ENCODE assay signal across 8 cellular contexts in the genomic region with DNA sequence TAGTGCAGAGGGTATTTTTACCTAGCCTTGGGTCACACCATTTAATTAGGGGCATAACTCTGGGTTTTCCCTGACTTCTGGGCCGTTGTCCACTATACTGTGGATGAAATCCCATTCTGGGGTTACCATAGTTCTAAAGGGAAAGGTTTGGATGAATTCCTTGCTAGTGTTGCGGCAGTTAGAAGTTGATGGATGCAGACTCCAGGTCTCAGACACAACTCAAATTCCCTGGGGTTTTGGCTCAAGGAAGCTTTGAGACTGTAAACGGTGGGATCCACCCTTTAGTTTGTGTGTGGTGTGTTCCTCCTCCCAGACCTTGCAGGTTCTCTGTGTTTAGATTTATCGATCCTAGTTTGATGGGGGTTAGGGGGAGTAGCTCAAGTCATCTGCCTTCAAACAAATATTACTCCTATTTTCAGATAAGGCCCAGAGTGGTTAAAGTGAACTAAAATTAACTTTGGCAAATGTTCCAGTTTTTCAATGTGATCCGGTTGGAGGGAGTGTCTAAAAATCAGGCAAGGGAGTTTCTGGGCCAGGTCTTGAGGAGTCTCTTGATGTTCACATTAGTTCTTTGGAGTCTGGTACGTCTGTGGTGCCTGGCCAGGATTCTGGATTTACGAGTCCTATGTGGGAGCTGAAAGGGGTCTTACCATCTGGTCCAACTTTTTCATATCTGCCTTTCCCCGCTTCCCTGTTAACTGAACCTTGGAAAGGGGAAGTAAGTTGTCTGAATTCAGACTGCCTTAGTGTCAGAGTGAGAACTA. TPM values are rescaled to one million over a fixed set of nuclear protein-coding genes. Genes with fewer than 3 reads are reported as not detected.
DNase-seq lines count a peak whose midpoint lies in the region; ATAC-seq and TF ChIP-seq lines count a peak whose summit lies in the region.

No MANE protein-coding gene starts in this region.

- H3K27me3 ChIP-seq in OCI-LY1 (ENCODE audit: insufficient read depth, low read length), result no peaks in the 10 kb centered on the region
- H3K27me3 ChIP-seq in effector memory CD4-positive, alpha-beta T cell (replicated peaks; ENCODE audit: control insufficient read depth, insufficient read depth, low read length, poor library complexity, severe bottlenecking), result no peaks in the 10 kb centered on the region

- no peak for ATAC-seq in HG03159 (IDR thresholded peaks at IDR 0.05; ENCODE audit: unreplicated experiment)

- H3K79me2 ChIP-seq in OCI-LY1 (ENCODE audit: insufficient read depth, low read length), result peaks cover 61% of the 10 kb centered on the region

- TF ChIP-seq CTCF in GM12865 (IDR thresholded peaks at IDR 0.05; ENCODE audit: insufficient read depth, low read depth, low read length, missing control alignments) (no peak), OCI-LY1 (IDR thresholded peaks at IDR 0.05; ENCODE audit: low read length) (no peak), neural crest cell (conservative IDR thresholded peaks at IDR 0.05) (no peak)

- peaks cover 3% of the 10 kb centered on the region for H3K36me3 Mint-ChIP-seq in neural crest cell (ENCODE audit: low read depth)

- H3K36me3 ChIP-seq in OCI-LY1 (ENCODE audit: insufficient read depth, low read length), result peaks cover 14% of the 10 kb centered on the region; the same call in 1 of the 2 replicates
- no peaks in the 10 kb centered on the region for H3K36me3 ChIP-seq in effector memory CD4-positive, alpha-beta T cell (ENCODE audit: control insufficient read depth, insufficient read depth, low read length)

- H3K4me3 ChIP-seq in GM12865 (ENCODE audit: low read depth, low read length) (peak overlapping the region; percentile 89), OCI-LY1 (ENCODE audit: low read depth, low read length, poor library complexity, severe bottlenecking) (peak overlapping the region; percentile 88)
- H3K4me3 ChIP-seq in effector memory CD4-positive, alpha-beta T cell (ENCODE audit: insufficient read depth, low read depth, low read length, poor library complexity, severe bottlenecking), result peak overlapping the region; percentile 95

- H3K27ac Mint-ChIP-seq in neural crest cell (ENCODE audit: unreplicated experiment), result peak overlapping the region; percentile 47

- no peaks in the 10 kb centered on the region for H3F3A ChIP-seq in OCI-LY1 (ENCODE audit: insufficient read depth, low read length)

- H3K4me3 Mint-ChIP-seq in neural crest cell, result peak overlapping the region; percentile 98

- H3K4me1 Mint-ChIP-seq in neural crest cell, result peaks cover 74% of the 10 kb centered on the region

- DNase-seq in GM12865 (ENCODE audit: low read depth) (no peak), neural crest cell (ENCODE audit: low read depth, low spot score) (no peak), NK-92 (lab: John Stamatoyannopoulos, UW; ENCODE audit: unreplicated experiment) (no peak), NCI-H1048 (lab: John Stamatoyannopoulos, UW) (no peak)
- DNase-seq in effector memory CD4-positive, alpha-beta T cell, result no peak
- DNase-seq in activated CD4-positive, alpha-beta T cell treated with anti-CD3 and anti-CD28 coated beads, Interleukin-2, amount 50 U/mL, for 1 hour, result no peak

- H3K9ac ChIP-seq in OCI-LY1 (ENCODE audit: low read length), result peak overlapping the region; percentile 95

- peaks cover 41% of the 10 kb centered on the region for H3K4me1 ChIP-seq in OCI-LY1 (ENCODE audit: insufficient read depth, low read length, severe bottlenecking)
- peaks cover 57% of the 10 kb centered on the region for H3K4me1 ChIP-seq in effector memory CD4-positive, alpha-beta T cell (ENCODE audit: control insufficient read depth, insufficient read depth, low read length, poor library complexity, severe bottlenecking)

- H3K9me2 ChIP-seq in OCI-LY1 (ENCODE audit: low read depth, low read length), result no peaks in the 10 kb centered on the region

- no peak overlapping the region for H3K27ac ChIP-seq in OCI-LY1 (ENCODE audit: low read depth, low read length, poor library complexity, severe bottlenecking)
- peak overlapping the region; percentile 92 for H3K27ac ChIP-seq in effector memory CD4-positive, alpha-beta T cell (ENCODE audit: insufficient read depth, low read length, poor library complexity, severe bottlenecking)

- no peaks in the 10 kb centered on the region for H3K9me3 ChIP-seq in OCI-LY1 (ENCODE audit: low read length)
- H3K9me3 ChIP-seq in effector memory CD4-positive, alpha-beta T cell (ENCODE audit: control insufficient read depth, low read length), result no peaks in the 10 kb centered on the region

- H3K4me2 ChIP-seq in OCI-LY1 (ENCODE audit: low read length), result peak overlapping the region; percentile 92

- H4K20me1 ChIP-seq in OCI-LY1 (ENCODE audit: insufficient read depth, low read length), result peaks cover 5% of the 10 kb centered on the region; the same call in 1 of the 2 replicates

- H3K27me3 Mint-ChIP-seq in neural crest cell (ENCODE audit: low read depth), result no peaks in the 10 kb centered on the region

- no peak overlapping the region for H2AFZ ChIP-seq in OCI-LY1 (ENCODE audit: low read length)

- H3K9me3 Mint-ChIP-seq in neural crest cell, result no peaks in the 10 kb centered on the region

RNA-seq across cellular contexts. Expression of a gene that starts 1.5 kb away (rescaled TPM):
- total RNA-seq in neural crest cell, result 304 and 313 TPM in 2 replicates
